14 cellular contexts compared by ENCODE assay signal in genomic region chr11:134460044-134460371, GRCh38. TPM values are rescaled to one million over a fixed set of nuclear protein-coding genes. Genes with fewer than 3 reads are reported as not detected.
DNase-seq lines count a peak whose midpoint lies in the region; ATAC-seq lines count a peak whose summit lies in the region.
"Had no signal": no experiment of that assay in that cellular context is flagged by ENCODE, and none has a peak within 500 bp of the region (broad histone marks: within the 10 kb centered on the region; RNA-seq: fewer than 3 reads in every experiment).

No MANE protein-coding gene starts in this region.

- peak overlapping the region; percentile 12 for H3K27ac ChIP-seq in angular gyrus (ENCODE audit: low read depth, low read length)
- peak overlapping the region; percentile 12 for H3K27ac ChIP-seq in cingulate gyrus (ENCODE audit: low read depth, low read length)
- H3K27ac ChIP-seq in neuronal stem cell (replicated peaks; ENCODE audit: low read length) = no peak overlapping the region
- H3K27ac ChIP-seq in temporal lobe (ENCODE audit: low read depth, low read length) = peak overlapping the region; percentile 10
- H3K27ac ChIP-seq: GM23248 had no signal

- H3K4me3 ChIP-seq in neuronal stem cell (ENCODE audit: low read length in 2 of 2) = no peak overlapping the region
- H3K4me3 ChIP-seq: GM23248 had no signal

- no peak overlapping the region for H4K91ac ChIP-seq in neuronal stem cell (ENCODE audit: low read depth, low read length, poor library complexity)

- no peak overlapping the region for H3K4me2 ChIP-seq in neuronal stem cell (ENCODE audit: insufficient read depth, low read length, poor library complexity, severe bottlenecking)

- H3K27me3 ChIP-seq in neuronal stem cell (ENCODE audit: control insufficient read depth in 3 of 3, insufficient read depth in 3 of 3, low read depth in 1 of 3, low read length in 3 of 3) = no peaks in the 10 kb centered on the region

- H3K9ac ChIP-seq in neuronal stem cell (ENCODE audit: low read depth, low read length, poor library complexity) = no peak overlapping the region
- H3K9ac ChIP-seq: GM23248 had no signal

- no peak for DNase-seq in neuronal stem cell (ENCODE audit: low spot score)
- DNase-seq in NCI-H2171 (lab: John Stamatoyannopoulos, UW) = no peak
- DNase-seq in stimulated activated naive B cell treated with anti-CD40 and anti-IgM and Interleukin-4, amounts not matched to agents 10 μg/mL and 1 μg/mL and 100 μg/mL, for 72 hours = no peak
- DNase-seq: C1 segment of cervical spinal cord; Calu3; CD4-positive, alpha-beta T cell; DMS 273 treated with DMSO at 0.1 percent for 48 hours; GM23248; H7 had no signal

- peaks cover 8 to 9% of the 10 kb centered on the region in 2 donors for H3K9me3 Mint-ChIP-seq in stimulated activated naive B cell treated with anti-CD40 and anti-IgM and Interleukin-4, amounts not matched to agents 10 μg/mL and 1 μg/mL and 100 μg/mL, for 72 hours

- no peak overlapping the region for H2BK15ac ChIP-seq in neuronal stem cell (ENCODE audit: low read length)

- no peaks in the 10 kb centered on the region for H3K4me1 Mint-ChIP-seq in stimulated activated naive B cell treated with anti-CD40 and anti-IgM and Interleukin-4, amounts not matched to agents 10 μg/mL and 1 μg/mL and 100 μg/mL, for 72 hours
- H3K4me1 Mint-ChIP-seq: B cell had no signal

- no peak overlapping the region for H3K27ac Mint-ChIP-seq in stimulated activated naive B cell treated with anti-CD40 and anti-IgM and Interleukin-4, amounts not matched to agents 10 μg/mL and 1 μg/mL and 100 μg/mL, for 72 hours
- H3K27ac Mint-ChIP-seq: B cell; CD4-positive, alpha-beta T cell had no signal

- H2BK12ac ChIP-seq in neuronal stem cell (ENCODE audit: low read length) = no peak overlapping the region

- no peaks in the 10 kb centered on the region for H3K79me1 ChIP-seq in neuronal stem cell (ENCODE audit: low read depth, low read length)

- H3K18ac ChIP-seq in neuronal stem cell (ENCODE audit: low read length) = no peak overlapping the region

- no peak overlapping the region for H2BK5ac ChIP-seq in neuronal stem cell (ENCODE audit: low read length)

- H3K14ac ChIP-seq in neuronal stem cell (ENCODE audit: low read length) = no peak overlapping the region

- no peak overlapping the region for H2AK5ac ChIP-seq in neuronal stem cell (ENCODE audit: low read depth, low read length)

- no peak overlapping the region for H3K4ac ChIP-seq in neuronal stem cell (ENCODE audit: low read length)

- no peaks in the 10 kb centered on the region for H3K36me3 Mint-ChIP-seq in stimulated activated naive B cell treated with anti-CD40 and anti-IgM and Interleukin-4, amounts not matched to agents 10 μg/mL and 1 μg/mL and 100 μg/mL, for 72 hours

- H3K23ac ChIP-seq in neuronal stem cell (ENCODE audit: low read depth, low read length, poor library complexity) = no peak overlapping the region

- H2BK120ac ChIP-seq in neuronal stem cell (ENCODE audit: low read depth, low read length) = no peak overlapping the region

- no peaks in the 10 kb centered on the region for H3K36me3 ChIP-seq in neuronal stem cell (replicated peaks in 1 of 2; ENCODE audit: control insufficient read depth in 2 of 2, insufficient read depth in 2 of 2, low read length in 2 of 2)

- ATAC-seq in HG02884 (IDR thresholded peaks at IDR 0.05; ENCODE audit: unreplicated experiment) = no peak
- ATAC-seq in stimulated activated naive B cell treated with anti-CD40 and anti-IgM and Interleukin-4, amounts not matched to agents 10 μg/mL and 1 μg/mL and 100 μg/mL, for 72 hours (replicated peaks) = no peak

- H3K9me3 ChIP-seq in neuronal stem cell (replicated peaks in 1 of 2; ENCODE audit: control insufficient read depth in 2 of 2, insufficient read depth in 1 of 2, low read depth in 1 of 2, low read length in 2 of 2) = peaks cover 7 to 15% of the 10 kb centered on the region in 2 donors

- peaks cover 7 to 10% of the 10 kb centered on the region in 2 donors for H3K27me3 Mint-ChIP-seq in stimulated activated naive B cell treated with anti-CD40 and anti-IgM and Interleukin-4, amounts not matched to agents 10 μg/mL and 1 μg/mL and 100 μg/mL, for 72 hours

- H4K8ac ChIP-seq in neuronal stem cell (ENCODE audit: low read depth, low read length) = no peak overlapping the region

- peaks cover 7 to 23% of the 10 kb centered on the region in 2 donors for H3K4me1 ChIP-seq in neuronal stem cell (ENCODE audit: control insufficient read depth in 2 of 2, insufficient read depth in 1 of 2, low read depth in 1 of 2, low read length in 2 of 2)

- no peak overlapping the region for H3K4me3 Mint-ChIP-seq in stimulated activated naive B cell treated with anti-CD40 and anti-IgM and Interleukin-4, amounts not matched to agents 10 μg/mL and 1 μg/mL and 100 μg/mL, for 72 hours
- H3K4me3 Mint-ChIP-seq: B cell; CD4-positive, alpha-beta T cell had no signal

- no CpG with 5 or more reads among the region's 6 CpGs for WGBS in neuronal stem cell (ENCODE audit: extremely low coverage in 2 of 2, insufficient read length in 2 of 2, insufficient replicate concordance in 1 of 2), 2 donors

- peak overlapping the region; percentile 38 for H2AFZ ChIP-seq in neuronal stem cell (ENCODE audit: low read length)
- H2AFZ ChIP-seq: GM23248 had no signal

RNA-seq across cellular contexts. Expression of gene B3GAT1, which starts 48.0 kb away (rescaled TPM):
- 27.4 TPM for polyA plus RNA-seq in neuronal stem cell (2013, experiment 1 of 2)
- polyA plus RNA-seq in neuronal stem cell (2013, experiment 2 of 2) = 27.2 TPM
- total RNA-seq in temporal lobe = 60.2 TPM
- total RNA-seq: B cell, GM23248 had no signal
- polyA plus RNA-seq: GM23248 had no signal
